8 cellular contexts compared by ENCODE assay signal in the genomic region with DNA sequence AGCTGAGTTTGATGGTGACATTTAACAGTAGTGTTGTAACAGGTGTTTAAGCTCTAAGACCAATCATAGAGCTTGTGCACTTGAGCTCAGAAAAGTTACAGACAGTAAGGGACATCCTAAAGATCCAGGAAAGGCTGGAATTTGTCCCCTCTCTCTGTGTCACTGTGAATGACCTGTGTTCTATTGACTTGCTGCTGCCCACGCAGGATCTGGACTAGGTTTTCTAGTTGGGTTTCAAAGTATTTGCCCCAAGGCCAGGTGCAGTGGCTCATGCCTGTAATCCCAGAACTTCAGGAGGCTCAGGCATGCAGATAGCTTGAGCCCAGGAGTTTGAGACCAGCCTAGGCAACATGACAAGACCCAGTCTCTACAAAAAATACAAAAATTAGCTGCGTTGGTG. TPM values are rescaled to one million over a fixed set of nuclear protein-coding genes. Genes with fewer than 3 reads are reported as not detected.
"Had no signal": no experiment of that assay in that cellular context is flagged by ENCODE, and none has a peak within 500 bp of the region (broad histone marks: within the 10 kb centered on the region; RNA-seq: fewer than 3 reads in every experiment).

No MANE protein-coding gene starts in this region.

- H3K9me3 Mint-ChIP-seq: GM23338, H9 had no signal

- H3K27ac Mint-ChIP-seq: GM23338, H9 had no signal

- H3K4me3 ChIP-seq: GM23338, K562 had no signal

- H3K4me3 Mint-ChIP-seq: GM23338, H9 had no signal

- ATAC-seq: GM23338, K562 had no signal

- H2AFZ ChIP-seq: GM23338 had no signal

- H3K4me1 Mint-ChIP-seq: GM23338, H9 had no signal

- FAIRE-seq: H1, H54, HTR-8/SVneo, K562 had no signal

- H3K4me2 ChIP-seq: GM23338 had no signal

- DNase-seq: H9, HCEC 1CT, IMR-90 had no signal

RNA-seq across cellular contexts. Expression of a gene that starts 17.1 kb away (rescaled TPM):
- total RNA-seq: GM23338, IMR-90, K562 had no signal
- polyA plus RNA-seq: GM23338, IMR-90, K562 had no signal
